ENCODE assay signal across 8 cellular contexts in the genomic region with DNA sequence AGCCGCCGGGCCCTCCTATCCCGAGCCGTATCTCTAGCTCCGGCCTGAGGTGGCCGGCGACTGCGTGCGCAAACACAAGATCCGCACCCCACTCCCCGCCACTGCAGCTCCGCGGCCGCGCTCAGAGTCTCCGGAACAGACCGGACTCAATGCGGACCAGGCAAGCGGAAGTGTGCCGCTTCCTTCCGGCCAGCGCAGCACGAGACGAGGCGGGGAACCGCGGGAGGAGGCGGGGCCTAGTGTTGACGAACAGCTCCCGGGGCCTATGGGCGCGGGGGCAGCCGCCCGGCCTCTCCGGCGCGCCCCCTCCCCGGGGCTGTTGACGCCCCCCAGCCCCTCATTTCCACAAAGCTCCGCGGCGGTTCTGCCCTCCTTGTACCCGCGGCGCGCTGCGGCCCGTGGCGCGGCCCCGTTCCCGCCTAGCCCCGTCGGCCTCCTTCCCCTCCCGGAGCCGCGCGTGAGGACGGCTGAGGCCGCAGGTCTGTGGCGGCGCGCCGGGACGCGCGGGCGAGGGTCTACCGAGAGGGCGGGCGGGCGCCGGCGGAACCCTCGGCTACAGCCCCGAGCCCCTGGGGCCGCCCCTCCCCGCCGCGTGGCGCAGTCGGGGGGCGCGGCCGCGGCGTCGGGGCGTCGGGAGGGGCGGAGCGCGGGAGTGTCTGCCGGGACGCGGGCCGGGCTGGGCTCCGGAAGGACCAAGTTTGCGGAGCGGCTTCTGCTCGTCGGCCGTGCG. TPM values are rescaled to one million over a fixed set of nuclear protein-coding genes. Genes with fewer than 3 reads are reported as not detected.
DNase-seq lines count a peak whose midpoint lies in the region; ATAC-seq and TF ChIP-seq lines count a peak whose summit lies in the region.

A gene with protein sequence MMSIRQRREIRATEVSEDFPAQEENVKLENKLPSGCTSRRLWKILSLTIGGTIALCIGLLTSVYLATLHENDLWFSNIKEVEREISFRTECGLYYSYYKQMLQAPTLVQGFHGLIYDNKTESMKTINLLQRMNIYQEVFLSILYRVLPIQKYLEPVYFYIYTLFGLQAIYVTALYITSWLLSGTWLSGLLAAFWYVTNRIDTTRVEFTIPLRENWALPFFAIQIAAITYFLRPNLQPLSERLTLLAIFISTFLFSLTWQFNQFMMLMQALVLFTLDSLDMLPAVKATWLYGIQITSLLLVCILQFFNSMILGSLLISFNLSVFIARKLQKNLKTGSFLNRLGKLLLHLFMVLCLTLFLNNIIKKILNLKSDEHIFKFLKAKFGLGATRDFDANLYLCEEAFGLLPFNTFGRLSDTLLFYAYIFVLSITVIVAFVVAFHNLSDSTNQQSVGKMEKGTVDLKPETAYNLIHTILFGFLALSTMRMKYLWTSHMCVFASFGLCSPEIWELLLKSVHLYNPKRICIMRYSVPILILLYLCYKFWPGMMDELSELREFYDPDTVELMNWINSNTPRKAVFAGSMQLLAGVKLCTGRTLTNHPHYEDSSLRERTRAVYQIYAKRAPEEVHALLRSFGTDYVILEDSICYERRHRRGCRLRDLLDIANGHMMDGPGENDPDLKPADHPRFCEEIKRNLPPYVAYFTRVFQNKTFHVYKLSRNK (plus strand): TSS at position 340 of the 730 bp plus-strand sequence. CDS start 2,484 bp downstream, outside the sequence.

- H3K36me3 ChIP-seq in Caco-2 (ENCODE audit: control insufficient read depth, insufficient read depth, low read length) (no peaks in the 10 kb centered on the region), endocrine pancreas (ENCODE audit: control insufficient read depth, insufficient read depth, low read length) (no peaks in the 10 kb centered on the region), mesenchymal stem cell (ENCODE audit: control insufficient read depth in 1 of 2, insufficient read depth in 2 of 2, low read depth in 1 of 2, low read length in 2 of 2) (peaks cover 10 to 28% of the 10 kb centered on the region in 2 experiments)

- peak within 1 kb of the TSS; percentile 84 for H3K27ac ChIP-seq in mesenchymal stem cell (ENCODE audit: low read length, poor library complexity, severe bottlenecking)

- intact Hi-C loops in Caco-2 (cut with micrococcal nuclease; ENCODE audit: unreplicated experiment) = loop anchor here (2.0 to 10.0 kb wide), 4 partner anchors 33 to 269 kb away; a partner anchor contains a TSS

- peak within 1 kb of the TSS; percentile 73 for H3K4me2 ChIP-seq in mesenchymal stem cell (ENCODE audit: low read length, poor library complexity, severe bottlenecking)

- H2AK5ac ChIP-seq in mesenchymal stem cell (ENCODE audit: low read length, severe bottlenecking) = peak within 1 kb of the TSS; percentile 83

- CTCF ChIA-PET in Caco-2 (lab: Charles Lee) = interaction anchor here (0.6 kb wide), 1 partner anchor 87 kb away, joined by 3 read pairs; no protein-coding TSS in a partner anchor
- CTCF ChIA-PET in activated CD8-positive, alpha-beta memory T cell treated with anti-CD3 and anti-CD28 coated beads, Interleukin-2, amount 10 ng/mL, durations not matched to agents 7 days and 5 days (lab: Charles Lee) = interaction anchor here (0.7 to 0.9 kb wide), 2 partner anchors 48 to 59 kb away, joined by 3 read pairs; no protein-coding TSS in a partner anchor

- peak within 1 kb of the TSS; percentile 63 for H2BK5ac ChIP-seq in mesenchymal stem cell (ENCODE audit: low read depth, low read length, poor library complexity, severe bottlenecking)

- peak within 1 kb of the TSS; percentile 79 for H3K27ac Mint-ChIP-seq in Caco-2 (ENCODE audit: unreplicated experiment)
- peak within 1 kb of the TSS; percentile 89 for H3K27ac Mint-ChIP-seq in activated CD8-positive, alpha-beta memory T cell treated with anti-CD3 and anti-CD28 coated beads, Interleukin-2, amount 10 ng/mL, durations not matched to agents 7 days and 5 days

- no TSS peak for BruUV-seq in Caco-2 (replicated peaks; lab: Mats Ljungman, UMichigan)

- no peak for TF ChIP-seq CTCF in Caco-2 (IDR thresholded peaks at IDR 0.05; ENCODE audit: insufficient read depth in 1 of 2, low read depth in 1 of 2, low read length in 1 of 2, severe bottlenecking in 1 of 2, unreplicated experiment in 1 of 2)

- peak within 1 kb of the TSS; percentile 77 to 99 for H3K14ac ChIP-seq in mesenchymal stem cell (ENCODE audit: low read length in 2 of 2)

- H3K79me1 ChIP-seq in mesenchymal stem cell (replicated peaks; ENCODE audit: low read length, poor library complexity, severe bottlenecking) = peaks cover 30% of the 10 kb centered on the region

- H2BK120ac ChIP-seq in mesenchymal stem cell (ENCODE audit: low read depth, low read length) = peak within 1 kb of the TSS; percentile 97

- POLR2A ChIA-PET in Caco-2 (lab: Charles Lee) = interaction anchor here (0.6 to 1.7 kb wide), 13 partner anchors 12 to 302 kb away, joined by 3 to 10 read pairs (median 4); a partner anchor contains a TSS

- peaks cover 11% of the 10 kb centered on the region for H3K36me3 Mint-ChIP-seq in Caco-2 (ENCODE audit: insufficient read depth, unreplicated experiment)
- H3K36me3 Mint-ChIP-seq in activated CD8-positive, alpha-beta memory T cell treated with anti-CD3 and anti-CD28 coated beads, Interleukin-2, amount 10 ng/mL, durations not matched to agents 7 days and 5 days = peaks cover 13% of the 10 kb centered on the region

- no peaks in the 10 kb centered on the region for H3K9me3 Mint-ChIP-seq in Caco-2 (ENCODE audit: unreplicated experiment)
- H3K9me3 Mint-ChIP-seq in activated CD8-positive, alpha-beta memory T cell treated with anti-CD3 and anti-CD28 coated beads, Interleukin-2, amount 10 ng/mL, durations not matched to agents 7 days and 5 days (ENCODE audit: low read depth) = no peaks in the 10 kb centered on the region

- no peaks in the 10 kb centered on the region for H3K27me3 Mint-ChIP-seq in Caco-2 (ENCODE audit: insufficient read depth, unreplicated experiment)
- no peaks in the 10 kb centered on the region for H3K27me3 Mint-ChIP-seq in activated CD8-positive, alpha-beta memory T cell treated with anti-CD3 and anti-CD28 coated beads, Interleukin-2, amount 10 ng/mL, durations not matched to agents 7 days and 5 days

- H3K4me1 Mint-ChIP-seq in Caco-2 (ENCODE audit: low read depth, unreplicated experiment) = peaks cover 15% of the 10 kb centered on the region
- H3K4me1 Mint-ChIP-seq in activated CD8-positive, alpha-beta memory T cell treated with anti-CD3 and anti-CD28 coated beads, Interleukin-2, amount 10 ng/mL, durations not matched to agents 7 days and 5 days = peaks cover 22% of the 10 kb centered on the region

- peak; percentile 91 for ATAC-seq in GM21360 (IDR thresholded peaks at IDR 0.05; ENCODE audit: unreplicated experiment)
- peak; percentile 96 for ATAC-seq in activated CD8-positive, alpha-beta memory T cell treated with anti-CD3 and anti-CD28 coated beads, Interleukin-2, amount 10 ng/mL, durations not matched to agents 7 days and 5 days

- peak within 1 kb of the TSS; percentile 87 to 97 for H3K4ac ChIP-seq in mesenchymal stem cell (ENCODE audit: low read depth in 1 of 2, low read length in 2 of 2)

- peak within 1 kb of the TSS; percentile 93 for H3K9ac ChIP-seq in endocrine pancreas (ENCODE audit: control insufficient read depth, insufficient read depth, low read length)
- peak within 1 kb of the TSS; percentile 100 for H3K9ac ChIP-seq in mesenchymal stem cell (ENCODE audit: low read length)

- under 1% methylated on average over 80 of the region's 104 CpGs for WGBS in mesenchymal stem cell

- H3K4me3 ChIP-seq in Caco-2 (ENCODE audit: low read depth, low read length) (peak within 1 kb of the TSS; percentile 99), endocrine pancreas (ENCODE audit: control insufficient read depth, insufficient read depth, low read length) (peak within 1 kb of the TSS; percentile 65), mesenchymal stem cell (ENCODE audit: insufficient read depth in 1 of 2, low read depth in 1 of 2, low read length in 2 of 2) (peak within 1 kb of the TSS; percentile 86 to 94)

- peak within 1 kb of the TSS; percentile 99 for H4K91ac ChIP-seq in mesenchymal stem cell (ENCODE audit: low read length)

- peak within 1 kb of the TSS; percentile 94 for H2AFZ ChIP-seq in mesenchymal stem cell (ENCODE audit: low read depth, low read length)

- peak within 1 kb of the TSS; percentile 15 for H2BK15ac ChIP-seq in mesenchymal stem cell (ENCODE audit: low read depth, poor library complexity, severe bottlenecking)

- peak within 1 kb of the TSS; percentile 77 for H3K4me3 Mint-ChIP-seq in Caco-2 (ENCODE audit: unreplicated experiment)
- H3K4me3 Mint-ChIP-seq in activated CD8-positive, alpha-beta memory T cell treated with anti-CD3 and anti-CD28 coated beads, Interleukin-2, amount 10 ng/mL, durations not matched to agents 7 days and 5 days = peak within 1 kb of the TSS; percentile 80

- DNase-seq in Caco-2 (peak; percentile 94 to 98), HT-29 (ENCODE audit: low spot score) (peak; percentile 96), NOMO-1 treated with DMSO at 0.1 percent for 48 hours (lab: John Stamatoyannopoulos, UW; ENCODE audit: unreplicated experiment) (peak; percentile 90), mesenchymal stem cell (peak; percentile 94)
- DNase-seq in activated CD8-positive, alpha-beta memory T cell treated with anti-CD3 and anti-CD28 coated beads, Interleukin-2, amount 10 ng/mL, durations not matched to agents 7 days and 5 days = peak; percentile 95
- peak; percentile 80 for DNase-seq in stimulated activated CD8-positive, alpha-beta memory T cell treated with anti-CD3 and anti-CD28 coated beads, Interleukin-12 subunit alpha, Interleukin-12 subunit beta, amount 100 ng/mL, for 24 hours (ENCODE audit: extremely low read depth)

- H4K8ac ChIP-seq in mesenchymal stem cell (ENCODE audit: low read length) = peak within 1 kb of the TSS; percentile 97

- peak within 1 kb of the TSS in 1 of 2 experiments; percentile 34 for H3K23ac ChIP-seq in mesenchymal stem cell (ENCODE audit: low read length in 2 of 2)

- no peaks in the 10 kb centered on the region for H3K9me3 ChIP-seq in Caco-2
- no peaks in the 10 kb centered on the region for H3K9me3 ChIP-seq in endocrine pancreas (ENCODE audit: control insufficient read depth, low read length)
- no peaks in the 10 kb centered on the region for H3K9me3 ChIP-seq in mesenchymal stem cell (ENCODE audit: control insufficient read depth, low read length)

- peak within 1 kb of the TSS in 1 of 2 experiments; percentile 29 for H2BK12ac ChIP-seq in mesenchymal stem cell (ENCODE audit: low read length in 2 of 2)

- H3K4me1 ChIP-seq in Caco-2 = peaks cover 5% of the 10 kb centered on the region
- peaks cover 5% of the 10 kb centered on the region for H3K4me1 ChIP-seq in endocrine pancreas (ENCODE audit: control insufficient read depth, insufficient read depth, low read length)
- H3K4me1 ChIP-seq in mesenchymal stem cell (ENCODE audit: control insufficient read depth, insufficient read depth, low read depth, low read length) = peaks cover 9% of the 10 kb centered on the region

- H3K27me3 ChIP-seq in Caco-2 (replicated peaks; ENCODE audit: control insufficient read depth, insufficient read depth, low read length) = no peaks in the 10 kb centered on the region
- H3K27me3 ChIP-seq in endocrine pancreas (ENCODE audit: control insufficient read depth, insufficient read depth, low read length) = no peaks in the 10 kb centered on the region
- H3K27me3 ChIP-seq in mesenchymal stem cell (ENCODE audit: control insufficient read depth in 1 of 2, insufficient read depth in 1 of 2, low read length in 2 of 2) = no peaks in the 10 kb centered on the region

- H3K18ac ChIP-seq in mesenchymal stem cell (ENCODE audit: low read depth in 1 of 2, low read length in 2 of 2) = peak within 1 kb of the TSS; percentile 93 to 98

RNA-seq across cellular contexts. Expression of the gene that starts here (rescaled TPM):
- 40.7 and 41.5 TPM in 2 replicates for total RNA-seq in Caco-2 (2022)
- 17.2 and 21.9 TPM in 2 replicates for total RNA-seq in HT-29 (2014; rRNA removed; shearing (Covaris generic))
- 10 to 100 TPM in 1 of 2 experiments, 1 to 10 TPM in 1; 8.9 to 10.2 TPM for total RNA-seq in activated CD8-positive, alpha-beta memory T cell treated with anti-CD3 and anti-CD28 coated beads, Interleukin-2, amount 10 ng/mL, durations not matched to agents 7 days and 5 days
- polyA plus RNA-seq in mesenchymal stem cell (2013, experiment 1 of 2) = 25.6 TPM
- polyA plus RNA-seq in mesenchymal stem cell (2013, experiment 2 of 2) = 24.9 TPM

Comparison
In these comparisons a context has a peak if more than half of its experiments do, and no peak if none do; other contexts are left out.
1. Peak in every context shown above with its lines: DNase-seq, ATAC-seq, H3K4me3 ChIP-seq and H3K27ac ChIP-seq.